In the genomic region with DNA sequence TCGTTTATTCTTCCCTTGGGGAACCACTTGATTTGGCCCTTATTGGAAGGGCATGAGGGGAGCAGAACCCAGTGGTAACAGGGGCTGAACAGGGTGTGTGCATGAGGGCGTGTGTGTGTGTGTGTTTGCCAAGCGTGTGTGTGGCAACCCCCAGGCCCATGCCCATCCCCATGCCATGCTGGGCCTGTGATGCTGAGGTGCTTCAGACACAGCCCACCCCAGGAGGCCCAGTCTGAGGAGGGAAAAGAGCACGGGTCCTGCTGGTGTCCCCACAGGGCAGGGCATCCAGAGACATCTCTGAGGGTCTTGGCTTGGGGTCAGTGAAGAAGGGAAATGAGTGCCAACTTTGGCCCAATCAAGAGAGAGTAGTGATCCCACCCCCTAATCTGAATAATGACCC, we compare ENCODE assay signal across 34 cellular contexts.
"Had no signal": no experiment of that assay in that cellular context is flagged by ENCODE, and none has a peak within 500 bp of the region (broad histone marks: within the 10 kb centered on the region; RNA-seq: fewer than 3 reads in every experiment).

No MANE protein-coding gene starts in this region.

- H3K36me3 Mint-ChIP-seq: activated naive CD4-positive, alpha-beta T cell treated with anti-CD3 and anti-CD28 coated beads, Interleukin-2, amount 50 U/mL, for 24 hours; activated naive CD8-positive, alpha-beta T cell treated with anti-CD3 and anti-CD28 coated beads, Interleukin-2, amount 10 ng/mL, durations not matched to agents 7 days and 5 days had no signal

- H3K27me3 Mint-ChIP-seq: activated CD4-positive, alpha-beta T cell treated with anti-CD3 and anti-CD28 coated beads, Interleukin-2, amount 10 ng/mL, durations not matched to agents 24 days and 14 days; activated naive CD4-positive, alpha-beta T cell treated with anti-CD3 and anti-CD28 coated beads, Interleukin-2, amount 50 U/mL, for 24 hours; activated T-helper 17 cell treated with anti-CD3 and anti-CD28 coated beads, Interleukin-2, amount 50 U/mL, for 72 hours had no signal

- H3K4me1 ChIP-seq: body of pancreas, breast epithelium had no signal

- H3K9me3 Mint-ChIP-seq: activated CD8-positive, alpha-beta T cell treated with anti-CD3 and anti-CD28 coated beads for 36 hours; activated naive CD4-positive, alpha-beta T cell treated with anti-CD3 and anti-CD28 coated beads, Interleukin-2, amount 50 U/mL, for 24 hours; activated T-helper 17 cell treated with anti-CD3 and anti-CD28 coated beads, Interleukin-2, amount 50 U/mL, for 72 hours had no signal

- H3K27me3 ChIP-seq: body of pancreas, breast epithelium had no signal

- H3K27ac Mint-ChIP-seq: activated CD4-positive, alpha-beta T cell treated with anti-CD3 and anti-CD28 coated beads, Interleukin-2, amount 10 ng/mL, durations not matched to agents 24 days and 14 days; activated CD8-positive, alpha-beta T cell treated with anti-CD3 and anti-CD28 coated beads for 36 hours; activated naive CD4-positive, alpha-beta T cell treated with anti-CD3 and anti-CD28 coated beads, Interleukin-2, amount 50 U/mL, for 24 hours; activated naive CD8-positive, alpha-beta T cell treated with anti-CD3 and anti-CD28 coated beads, Interleukin-2, amount 10 ng/mL, durations not matched to agents 7 days and 5 days; activated T-cell treated with anti-CD3 and anti-CD28 coated beads, Interleukin-2, amount 50 U/mL, for 72 hours; activated T-helper 17 cell treated with anti-CD3 and anti-CD28 coated beads, Interleukin-2, amount 50 U/mL, for 72 hours had no signal

- H3K4me1 Mint-ChIP-seq: activated CD4-positive, alpha-beta T cell treated with anti-CD3 and anti-CD28 coated beads, Interleukin-2, amount 10 ng/mL, durations not matched to agents 24 days and 14 days; activated naive CD4-positive, alpha-beta T cell treated with anti-CD3 and anti-CD28 coated beads, Interleukin-2, amount 50 U/mL, for 24 hours; activated naive CD8-positive, alpha-beta T cell treated with anti-CD3 and anti-CD28 coated beads, Interleukin-2, amount 10 ng/mL, durations not matched to agents 7 days and 5 days; activated T-helper 17 cell treated with anti-CD3 and anti-CD28 coated beads, Interleukin-2, amount 50 U/mL, for 72 hours had no signal

- H3K36me3 ChIP-seq: breast epithelium, WERI-Rb-1 had no signal

- H3K4me3 ChIP-seq: body of pancreas, breast epithelium, PC-9 had no signal

- H3K4me3 Mint-ChIP-seq: activated CD4-positive, alpha-beta T cell treated with anti-CD3 and anti-CD28 coated beads, Interleukin-2, amount 10 ng/mL, durations not matched to agents 24 days and 14 days; activated CD8-positive, alpha-beta T cell treated with anti-CD3 and anti-CD28 coated beads for 36 hours; activated naive CD4-positive, alpha-beta T cell treated with anti-CD3 and anti-CD28 coated beads, Interleukin-2, amount 50 U/mL, for 24 hours; activated naive CD8-positive, alpha-beta T cell treated with anti-CD3 and anti-CD28 coated beads, Interleukin-2, amount 10 ng/mL, durations not matched to agents 7 days and 5 days; activated T-cell treated with anti-CD3 and anti-CD28 coated beads, Interleukin-2, amount 50 U/mL, for 72 hours; activated T-helper 17 cell treated with anti-CD3 and anti-CD28 coated beads, Interleukin-2, amount 50 U/mL, for 72 hours had no signal

- DNase-seq: activated CD4-positive, alpha-beta T cell treated with anti-CD3 and anti-CD28 coated beads, Interleukin-2, amount 10 ng/mL, durations not matched to agents 24 days and 14 days; activated CD4-positive, alpha-beta T cell treated with anti-CD3 and anti-CD28 coated beads, Interleukin-2, amount 50 U/mL, for 4 hours; activated CD8-positive, alpha-beta T cell treated with anti-CD3 and anti-CD28 coated beads for 36 hours; activated effector memory CD4-positive, alpha-beta T cell treated with anti-CD3 and anti-CD28 coated beads, Interleukin-2, amount 50 U/mL, for 16 hours; activated naive CD4-positive, alpha-beta T cell treated with Interleukin-2 at 50 U/mL for 16 hours; activated naive CD8-positive, alpha-beta T cell treated with anti-CD3 and anti-CD28 coated beads, Interleukin-2, amount 10 ng/mL, durations not matched to agents 7 days and 5 days; activated T-cell treated with anti-CD3 and anti-CD28 coated beads, Interleukin-2, amount 50 U/mL, for 1 hour; activated T-cell treated with anti-CD3 and anti-CD28 coated beads, Interleukin-2, amount 50 U/mL, for 72 hours; amygdala; body of pancreas; NCI-H1092 treated with DMSO at 0.1 percent for 48 hours; NCI-H1417; NCI-H146; NCI-H187; NCI-H2029 treated with DMSO at 0.1 percent for 48 hours; NCI-H2107; NCI-H2171; NCI-H510A; NCI-H526; NCI-H748 treated with DMSO at 0.1 percent for 48 hours; NK-92 treated with Interleukin-12 subunit alpha and Interleukin-12 subunit beta, amount 100 ng/mL, for 24 hours; PC-9; SIG-M5; SW 1271; T-helper 1 cell; T-helper 2 cell; T-helper 9 cell; WERI-Rb-1 had no signal

- H3K27ac ChIP-seq: body of pancreas, breast epithelium, PC-9, RWPE1, WERI-Rb-1 had no signal

- H3K9me3 ChIP-seq: body of pancreas, breast epithelium had no signal

- ATAC-seq: activated CD8-positive, alpha-beta T cell treated with anti-CD3 and anti-CD28 coated beads for 36 hours; activated T-cell treated with anti-CD3 and anti-CD28 coated beads, Interleukin-2, amount 50 U/mL, for 72 hours; activated T-helper 17 cell treated with anti-CD3 and anti-CD28 coated beads, Interleukin-2, amount 50 U/mL, for 72 hours; body of pancreas; Right ventricle myocardium inferior; SK-N-SH treated with all-trans-retinoic acid at 6 μM for 48 hours had no signal
